Comparison of ENCODE assay signal across 10 cellular contexts in genomic region chr20:53873249-53873642, GRCh38.
DNase-seq lines count a peak whose midpoint lies in the region; FAIRE-seq and TF ChIP-seq lines count a peak whose summit lies in the region.
"Had no signal": no experiment of that assay in that cellular context is flagged by ENCODE, and none has a peak within 500 bp of the region (broad histone marks: within the 10 kb centered on the region; RNA-seq: fewer than 3 reads in every experiment).

No MANE protein-coding gene starts in this region.

- no TSS peak for BruUV-seq in mammary epithelial cell (replicated peaks; lab: Mats Ljungman, UMichigan)
- no TSS peak for BruUV-seq in MCF 10A (replicated peaks; lab: Mats Ljungman, UMichigan)

- no peaks in the 10 kb centered on the region for H3K9me3 ChIP-seq in mammary epithelial cell (replicated peaks; ENCODE audit: insufficient read depth, low read length)
- H3K9me3 ChIP-seq in keratinocyte (ENCODE audit: control insufficient read depth, low read depth, low read length), result no peaks in the 10 kb centered on the region

- H3K9me3 Mint-ChIP-seq in MCF 10A (ENCODE audit: unreplicated experiment) (no peaks in the 10 kb centered on the region), endothelial cell (ENCODE audit: unreplicated experiment) (peaks cover 1% of the 10 kb centered on the region), type B pancreatic cell (no peaks in the 10 kb centered on the region)
- H3K9me3 Mint-ChIP-seq in activated CD4-positive, alpha-beta memory T cell treated with anti-CD3 and anti-CD28 coated beads for 36 hours, result no peaks in the 10 kb centered on the region

- H3K27me3 Mint-ChIP-seq in MCF 10A (ENCODE audit: insufficient read depth, unreplicated experiment), result no peaks in the 10 kb centered on the region
- no peaks in the 10 kb centered on the region for H3K27me3 Mint-ChIP-seq in activated CD4-positive, alpha-beta memory T cell treated with anti-CD3 and anti-CD28 coated beads for 36 hours
- H3K27me3 Mint-ChIP-seq in endothelial cell (ENCODE audit: unreplicated experiment), result peaks cover 14% of the 10 kb centered on the region
- H3K27me3 Mint-ChIP-seq in type B pancreatic cell, result no peaks in the 10 kb centered on the region

- CTCF ChIA-PET in mammary epithelial cell (lab: Charles Lee; ENCODE audit: low non-redundant PET) (no interaction called here), MCF 10A (lab: Yijun Ruan, JAX) (interaction anchor here (0.6 to 1.8 kb wide), 6 partner anchors 12 to 1561 kb away, joined by 3 to 7 read pairs (median 4); no protein-coding TSS in a partner anchor)
- CTCF ChIA-PET in activated CD4-positive, alpha-beta memory T cell treated with anti-CD3 and anti-CD28 coated beads for 36 hours (lab: Charles Lee), result interaction anchor here (0.9 to 2.0 kb wide), 6 partner anchors 12 to 109 kb away, joined by 3 to 14 read pairs (median 4); no protein-coding TSS in a partner anchor

- no peaks in the 10 kb centered on the region for H3K79me2 ChIP-seq in mammary epithelial cell (ENCODE audit: insufficient read depth, low read length)
- H3K79me2 ChIP-seq in keratinocyte (ENCODE audit: control insufficient read depth, insufficient read depth, low read length), result no peaks in the 10 kb centered on the region

- TF ChIP-seq CTCF in mammary epithelial cell (conservative IDR thresholded peaks at IDR 0.05 in 1 of 2, IDR thresholded peaks at IDR 0.05 in 1 of 2; ENCODE audit: extremely low read depth in 1 of 2, insufficient read depth in 1 of 2, low read depth in 1 of 2, low read length in 2 of 2) (no peak), MCF 10A (IDR thresholded peaks at IDR 0.05; ENCODE audit: unreplicated experiment) (no peak), keratinocyte (optimal IDR thresholded peaks at IDR 0.05 in 1 of 3, IDR thresholded peaks at IDR 0.05 in 1 of 3, conservative IDR thresholded peaks at IDR 0.05 in 1 of 3; ENCODE audit: extremely low read depth in 1 of 3, insufficient read depth in 2 of 3, low read length in 3 of 3) (no peak), endothelial cell (IDR thresholded peaks at IDR 0.05; ENCODE audit: unreplicated experiment) (no peak), type B pancreatic cell (conservative IDR thresholded peaks at IDR 0.05) (no peak)

- H3K4me1 ChIP-seq in mammary epithelial cell (ENCODE audit: insufficient read depth, low read length) (peaks cover 26% of the 10 kb centered on the region), keratinocyte (ENCODE audit: control insufficient read depth, extremely low read depth, insufficient read depth, low read length) (peaks cover 34% of the 10 kb centered on the region)

- H3K4me3 ChIP-seq in mammary epithelial cell (replicated peaks in 1 of 3; ENCODE audit: insufficient read depth in 1 of 3, low read depth in 2 of 3, low read length in 3 of 3) (no peak overlapping the region), keratinocyte (ENCODE audit: control insufficient read depth in 2 of 3, extremely low read depth in 1 of 3, insufficient read depth in 2 of 3, low read depth in 1 of 3, low read length in 3 of 3) (no peak overlapping the region)
- H3K4me3 ChIP-seq: SK-N-MC had no signal

- H3K36me3 ChIP-seq in mammary epithelial cell (ENCODE audit: insufficient read depth, low read length) (no peaks in the 10 kb centered on the region), keratinocyte (ENCODE audit: control insufficient read depth in 2 of 2, extremely low read depth in 1 of 2, insufficient read depth in 2 of 2, low read length in 2 of 2) (no peaks in the 10 kb centered on the region)

- no peaks in the 10 kb centered on the region for H3K9me1 ChIP-seq in keratinocyte (ENCODE audit: control insufficient read depth, extremely low read depth, insufficient read depth, low read length)

- H2AFZ ChIP-seq in mammary epithelial cell (ENCODE audit: low read depth, low read length) (peak overlapping the region; percentile 91), keratinocyte (ENCODE audit: control insufficient read depth, low read length) (peak overlapping the region; percentile 86)

- H3K9ac ChIP-seq in mammary epithelial cell (ENCODE audit: insufficient read depth, low read length), result no peak overlapping the region
- H3K9ac ChIP-seq in keratinocyte (ENCODE audit: control insufficient read depth, extremely low read depth, insufficient read depth, low read length), result peak overlapping the region; percentile 53

- POLR2A ChIA-PET in MCF 10A (lab: Yijun Ruan, JAX), result interaction anchor here (0.6 to 4.8 kb wide), 7 partner anchors 27 to 231 kb away, joined by 3 to 36 read pairs (median 4); no protein-coding TSS in a partner anchor
- POLR2A ChIA-PET in activated CD4-positive, alpha-beta memory T cell treated with anti-CD3 and anti-CD28 coated beads for 36 hours (lab: Charles Lee), result interaction anchor here (1.2 kb wide), 1 partner anchor 42 kb away, joined by 6 read pairs; no protein-coding TSS in a partner anchor

- H3K27me3 ChIP-seq in mammary epithelial cell (ENCODE audit: insufficient read depth, low read length) (no peaks in the 10 kb centered on the region), keratinocyte (ENCODE audit: control insufficient read depth, extremely low read depth, insufficient read depth, low read length) (no peaks in the 10 kb centered on the region)

- FAIRE-seq in keratinocyte (lab: Jason Lieb, UNC), result no peak

- no peaks in the 10 kb centered on the region for H4K20me1 ChIP-seq in mammary epithelial cell (ENCODE audit: insufficient read depth, low read length)
- no peaks in the 10 kb centered on the region for H4K20me1 ChIP-seq in keratinocyte (ENCODE audit: control insufficient read depth, extremely low read depth, insufficient read depth, low read length)

- in situ Hi-C loops in mammary epithelial cell (cut with MboI; ENCODE audit: low sequenced_read_pairs in 2 of 2), result no loop called here

- no peak for DNase-seq in mammary epithelial cell
- no peak for DNase-seq in MCF 10A (ENCODE audit: unreplicated experiment)
- DNase-seq in activated CD4-positive, alpha-beta memory T cell treated with anti-CD3 and anti-CD28 coated beads for 36 hours, result no peak
- no peak for DNase-seq in keratinocyte (ENCODE audit: low read depth, low spot score)
- DNase-seq in NCI-H2227 (lab: John Stamatoyannopoulos, UW; ENCODE audit: unreplicated experiment), result no peak
- no peak for DNase-seq in endothelial cell (ENCODE audit: low spot score)
- no peak for DNase-seq in NAMALWA (ENCODE audit: low spot score)
- DNase-seq in type B pancreatic cell (ENCODE audit: extremely low spot score, unreplicated experiment), result no peak
- DNase-seq: NCI-H510A had no signal

- H3K4me2 ChIP-seq in mammary epithelial cell (ENCODE audit: insufficient read depth, low read depth, low read length) (no peak overlapping the region), keratinocyte (ENCODE audit: control insufficient read depth, extremely low read depth, insufficient read depth, low read depth, low read length) (peak overlapping the region; percentile 76)

- H3K4me3 Mint-ChIP-seq in MCF 10A (ENCODE audit: unreplicated experiment) (no peak overlapping the region), endothelial cell (ENCODE audit: unreplicated experiment) (no peak overlapping the region), type B pancreatic cell (no peak overlapping the region)
- peak overlapping the region; percentile 71 for H3K4me3 Mint-ChIP-seq in activated CD4-positive, alpha-beta memory T cell treated with anti-CD3 and anti-CD28 coated beads for 36 hours

- intact Hi-C loops in mammary epithelial cell (cut with micrococcal nuclease), result no loop called here
- intact Hi-C loops in MCF 10A (cut with micrococcal nuclease), result no loop called here
- intact Hi-C loops in activated CD4-positive, alpha-beta memory T cell treated with anti-CD3 and anti-CD28 coated beads for 36 hours (cut with micrococcal nuclease), result loop anchor here (5.0 kb wide), 1 partner anchor 231 kb away; no protein-coding TSS in a partner anchor

- peak overlapping the region; percentile 58 for H3K27ac ChIP-seq in mammary epithelial cell (ENCODE audit: insufficient read depth, low read depth, low read length)
- H3K27ac ChIP-seq in keratinocyte (ENCODE audit: control insufficient read depth, insufficient read depth, low read length), result peak overlapping the region; percentile 42

- H3K27ac Mint-ChIP-seq in MCF 10A (ENCODE audit: low read depth, unreplicated experiment) (no peak overlapping the region), endothelial cell (ENCODE audit: unreplicated experiment) (no peak overlapping the region), type B pancreatic cell (no peak overlapping the region)
- H3K27ac Mint-ChIP-seq in activated CD4-positive, alpha-beta memory T cell treated with anti-CD3 and anti-CD28 coated beads for 36 hours, result peak overlapping the region; percentile 72

- peaks cover 21% of the 10 kb centered on the region for H3K4me1 Mint-ChIP-seq in MCF 10A (ENCODE audit: insufficient read depth, unreplicated experiment)
- H3K4me1 Mint-ChIP-seq in activated CD4-positive, alpha-beta memory T cell treated with anti-CD3 and anti-CD28 coated beads for 36 hours (ENCODE audit: low read depth), result peaks cover 42% of the 10 kb centered on the region
- peaks cover 42% of the 10 kb centered on the region for H3K4me1 Mint-ChIP-seq in endothelial cell (ENCODE audit: unreplicated experiment)
- H3K4me1 Mint-ChIP-seq in type B pancreatic cell (ENCODE audit: unreplicated experiment), result peaks cover 17% of the 10 kb centered on the region

- WGBS in mammary epithelial cell (ENCODE audit: low coverage, missing lambda C conversion rate), result 13% methylated on average over 2 of the region's 2 CpGs

- H3K36me3 Mint-ChIP-seq in MCF 10A (ENCODE audit: insufficient read depth, unreplicated experiment) (no peaks in the 10 kb centered on the region), endothelial cell (ENCODE audit: low read depth, unreplicated experiment) (no peaks in the 10 kb centered on the region), type B pancreatic cell (no peaks in the 10 kb centered on the region)
- no peaks in the 10 kb centered on the region for H3K36me3 Mint-ChIP-seq in activated CD4-positive, alpha-beta memory T cell treated with anti-CD3 and anti-CD28 coated beads for 36 hours

- dilution Hi-C loops in mammary epithelial cell (cut with HindIII; ENCODE audit: low sequenced_read_pairs) (no loop called here), keratinocyte (cut with MboI; ENCODE audit: extremely low pct_ligation_motif_present, low sequenced_read_pairs) (no loop called here)
